ENCODE assay signal across 8 cellular contexts in the genomic region with DNA sequence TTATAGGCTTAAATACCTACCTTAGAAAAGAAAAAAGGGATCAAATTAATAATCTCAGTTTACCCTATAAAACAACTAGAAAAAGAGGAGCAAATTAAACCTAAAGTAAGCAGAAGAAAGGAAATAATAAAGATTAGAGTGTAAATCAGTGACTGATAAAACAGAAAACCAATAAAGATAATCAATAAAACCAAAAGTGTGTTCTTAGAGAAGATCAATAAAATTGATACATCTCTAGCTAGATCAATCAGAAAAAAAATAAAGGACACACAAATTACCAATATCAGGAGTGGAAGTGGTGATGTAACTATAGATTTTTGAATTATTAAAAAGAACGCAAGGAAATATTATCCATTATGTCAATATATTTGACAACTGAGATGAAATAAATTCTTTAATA.
"Had no signal": no experiment of that assay in that cellular context is flagged by ENCODE, and none has a peak within 500 bp of the region (broad histone marks: within the 10 kb centered on the region; RNA-seq: fewer than 3 reads in every experiment).

No MANE protein-coding gene starts in this region.

- FAIRE-seq: HepG2, HTR-8/SVneo had no signal

- H3K9ac ChIP-seq: KMS-11 had no signal

- DNase-seq: IMR-90, KBM-7, KG1 had no signal

- H3K27ac ChIP-seq: HL-60, KMS-11 had no signal

- ATAC-seq: HepG2 had no signal

- H3K36me3 Mint-ChIP-seq: IgD-negative memory B cell had no signal

- H3K27ac Mint-ChIP-seq: IgD-negative memory B cell had no signal

- H3K4me2 ChIP-seq: KMS-11 had no signal

- H3K4me1 Mint-ChIP-seq: IgD-negative memory B cell had no signal

- H3K4me3 Mint-ChIP-seq: IgD-negative memory B cell had no signal
